Comparison of ENCODE assay signal across 8 cellular contexts in the genomic region with DNA sequence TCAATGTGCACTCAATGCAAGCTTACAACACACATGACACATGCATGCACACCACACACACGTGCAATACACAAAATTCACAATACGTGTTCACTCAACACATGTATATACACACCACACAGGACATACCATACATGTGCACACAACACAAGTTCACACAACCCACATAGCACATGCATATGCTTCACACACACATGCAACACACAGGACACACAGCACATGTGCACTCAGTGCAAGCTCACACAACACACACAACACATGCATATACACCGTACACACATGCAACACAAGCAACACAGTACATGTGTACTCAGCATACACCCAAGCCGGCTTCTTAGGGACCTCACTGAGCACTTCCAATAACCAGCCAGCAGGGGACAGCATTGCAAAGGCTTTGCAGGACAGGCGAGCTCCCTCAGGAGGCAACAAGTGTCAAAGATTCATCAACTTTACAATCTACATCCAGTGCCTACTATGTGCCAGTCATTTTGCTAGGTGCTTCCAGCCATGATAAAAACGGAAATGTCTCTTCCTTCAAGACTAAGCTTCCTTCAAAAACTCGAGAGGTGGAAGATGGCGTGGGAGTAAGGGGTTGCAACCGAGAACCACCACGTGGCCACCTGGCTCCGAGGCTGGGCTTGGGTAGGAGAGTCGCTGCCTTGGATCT.
DNase-seq lines count a peak whose midpoint lies in the region; ATAC-seq and TF ChIP-seq lines count a peak whose summit lies in the region.

No MANE protein-coding gene starts in this region.

- no peak overlapping the region for H3K4me3 Mint-ChIP-seq in activated naive CD4-positive, alpha-beta T cell treated with anti-CD3 and anti-CD28 coated beads, Interleukin-2, amount 50 U/mL, for 24 hours

- H3K27ac Mint-ChIP-seq in activated naive CD4-positive, alpha-beta T cell treated with anti-CD3 and anti-CD28 coated beads, Interleukin-2, amount 50 U/mL, for 24 hours: peak overlapping the region; percentile 52

- peaks cover 9% of the 10 kb centered on the region for H3K4me1 Mint-ChIP-seq in activated naive CD4-positive, alpha-beta T cell treated with anti-CD3 and anti-CD28 coated beads, Interleukin-2, amount 50 U/mL, for 24 hours

- H3K27me3 ChIP-seq in prostate gland (replicated peaks; ENCODE audit: insufficient read depth): no peaks in the 10 kb centered on the region
- no peaks in the 10 kb centered on the region for H3K27me3 ChIP-seq in vagina

- peaks cover 26% of the 10 kb centered on the region for H3K27me3 Mint-ChIP-seq in activated naive CD4-positive, alpha-beta T cell treated with anti-CD3 and anti-CD28 coated beads, Interleukin-2, amount 50 U/mL, for 24 hours

- H3K4me3 ChIP-seq in prostate gland (no peak overlapping the region), vagina (no peak overlapping the region)

- ATAC-seq in GM21526 (IDR thresholded peaks at IDR 0.05; ENCODE audit: low FRiP score, unreplicated experiment): peak; percentile 73
- ATAC-seq in Right ventricle myocardium superior (ENCODE audit: poor library complexity): peak; percentile 76

- no peak overlapping the region for H3K27ac ChIP-seq in prostate gland
- no peak overlapping the region for H3K27ac ChIP-seq in vagina

- intact Hi-C loops in Right ventricle myocardium superior (cut with DNase I) (no loop called here), prostate gland (cut with DNase I) (loop anchor here (5.0 kb wide), 2 partner anchors 71 to 244 kb away; no protein-coding TSS in a partner anchor), vagina (cut with DNase I) (loop anchor here (5.0 to 10.0 kb wide), 2 partner anchors 227 to 244 kb away; no protein-coding TSS in a partner anchor)

- H3K4me1 ChIP-seq in prostate gland (replicated peaks) (no peaks in the 10 kb centered on the region), vagina (peaks cover 18% of the 10 kb centered on the region)

- DNase-seq in DMS53 (lab: John Stamatoyannopoulos, UW) (peak; percentile 87), Kasumi-1 (lab: John Stamatoyannopoulos, UW) (peak; percentile 94 to 97), SKM-1 treated with dmso at 0.1 percent for 144 hours (lab: John Stamatoyannopoulos, UW; ENCODE audit: unreplicated experiment) (peak; percentile 36), Right ventricle myocardium superior (peak; percentile 77), prostate gland (ENCODE audit: low spot score) (peak; percentile 78), vagina (ENCODE audit: extremely low spot score in 2 of 2) (no peak)

- no peaks in the 10 kb centered on the region for H3K9me3 Mint-ChIP-seq in activated naive CD4-positive, alpha-beta T cell treated with anti-CD3 and anti-CD28 coated beads, Interleukin-2, amount 50 U/mL, for 24 hours

- H3K9me3 ChIP-seq in prostate gland (no peaks in the 10 kb centered on the region), vagina (no peaks in the 10 kb centered on the region)

- WGBS in prostate gland: 43% methylated on average over 12 of the region's 12 CpGs

- no peaks in the 10 kb centered on the region for H3K36me3 ChIP-seq in prostate gland
- H3K36me3 ChIP-seq in vagina: no peaks in the 10 kb centered on the region

- TF ChIP-seq POLR2A in prostate gland (IDR thresholded peaks at IDR 0.05): no peak
- no peak for TF ChIP-seq POLR2A in vagina (IDR thresholded peaks at IDR 0.05)

- no peaks in the 10 kb centered on the region for H3K36me3 Mint-ChIP-seq in activated naive CD4-positive, alpha-beta T cell treated with anti-CD3 and anti-CD28 coated beads, Interleukin-2, amount 50 U/mL, for 24 hours

- TF ChIP-seq CTCF in prostate gland (IDR thresholded peaks at IDR 0.05): peak; percentile 92 to 97 (median 94)
- peak; percentile 68 to 94 (median 91) for TF ChIP-seq CTCF in vagina (IDR thresholded peaks at IDR 0.05)

Comparison
In these comparisons a context has a peak if more than half of its experiments do, and no peak if none do; other contexts are left out.
1. DNase-seq: peak in DMS53 (single experiment), Kasumi-1 (2 of 2), SKM-1 treated with dmso at 0.1 percent for 144 hours (single experiment), Right ventricle myocardium superior (single experiment) and prostate gland (single experiment); none in vagina (0 of 2).